26 cellular contexts compared by ENCODE assay signal in the genomic region with DNA sequence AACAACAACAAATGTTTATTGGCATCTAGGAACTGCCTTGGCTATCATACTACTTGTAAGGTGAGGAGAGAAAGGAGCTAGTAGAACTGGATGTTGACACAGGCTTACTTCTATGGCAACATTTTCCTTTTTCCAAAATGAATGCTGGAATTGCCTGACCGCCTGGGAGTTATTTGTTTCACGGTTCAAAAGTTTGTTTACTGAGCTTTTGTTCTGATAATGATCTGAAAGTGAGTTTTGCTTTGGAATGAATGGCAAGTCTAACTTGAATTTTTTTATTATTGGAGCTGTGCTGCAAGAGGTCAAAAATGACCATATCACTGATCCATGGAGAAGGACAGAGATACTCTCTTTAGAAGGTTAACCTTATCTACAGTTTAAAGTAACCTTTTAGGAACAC.
"Had no signal": no experiment of that assay in that cellular context is flagged by ENCODE, and none has a peak within 500 bp of the region (broad histone marks: within the 10 kb centered on the region; RNA-seq: fewer than 3 reads in every experiment).

No MANE protein-coding gene starts in this region.

- H3K9me3 Mint-ChIP-seq: activated CD4-positive, alpha-beta T cell treated with anti-CD3 and anti-CD28 coated beads, Interleukin-2, amount 10 ng/mL, durations not matched to agents 7 days and 5 days; activated CD8-positive, alpha-beta T cell treated with anti-CD3 and anti-CD28 coated beads for 36 hours; activated naive CD4-positive, alpha-beta T cell treated with anti-CD3 and anti-CD28 coated beads, Interleukin-2, amount 50 U/mL, for 72 hours; activated T-helper 2 cell treated with anti-CD3 and anti-CD28 coated beads, Interferon-gamma antibody, Interleukin-2, Interleukin-4, amounts not matched to agents 10 μg/mL and 5 μg/mL and 100 μg/mL, durations not matched to agents 14 hours and 24 hours and 36 hours; central memory CD8-positive, alpha-beta T cell; dendritic cell treated with granulocyte-macrophage colony-stimulating factor and Interleukin-4, amounts not matched to agents 40 ng/mL and 50 ng/mL, for 4 days; endodermal cell; nephron; stimulated activated effector memory CD8-positive, alpha-beta T cell treated with anti-CD3 and anti-CD28 coated beads, Interleukin-12 subunit alpha, Interleukin-12 subunit beta, amount 100 ng/mL, for 72 hours; T-helper 1 cell treated with Interleukin-12 subunit alpha and Interleukin-12 subunit beta and Interleukin-4 antibody, amounts not matched to agents 30 μg/mL and 1 μg/mL, for 36 hours; WTC11 had no signal

- H3K9me3 ChIP-seq: breast epithelium, esophagus squamous epithelium, neutrophil, sigmoid colon, stomach, suprapubic skin, tibial nerve had no signal

- H3K4me1 Mint-ChIP-seq: activated CD4-positive, alpha-beta T cell treated with anti-CD3 and anti-CD28 coated beads, Interleukin-2, amount 10 ng/mL, durations not matched to agents 7 days and 5 days; central memory CD8-positive, alpha-beta T cell; nephron; stimulated activated effector memory CD8-positive, alpha-beta T cell treated with anti-CD3 and anti-CD28 coated beads, Interleukin-12 subunit alpha, Interleukin-12 subunit beta, amount 100 ng/mL, for 72 hours had no signal

- DNase-seq: activated CD4-positive, alpha-beta T cell treated with anti-CD3 and anti-CD28 coated beads for 1 hour; activated CD4-positive, alpha-beta T cell treated with anti-CD3 and anti-CD28 coated beads, Interleukin-2, amount 10 ng/mL, durations not matched to agents 7 days and 5 days; activated CD8-positive, alpha-beta T cell treated with anti-CD3 and anti-CD28 coated beads for 36 hours; activated T-cell treated with anti-CD3 and anti-CD28 coated beads, Interleukin-2, amount 50 U/mL, for 48 hours; endodermal cell; esophagus squamous epithelium; foreskin melanocyte; left ventricle myocardium superior; sigmoid colon; small intestine; stimulated activated CD4-positive, alpha-beta T cell treated with anti-CD3 and anti-CD28 coated beads, Interleukin-4, amount 100 ng/mL, for 24 hours; stomach; T1000 had no signal

- H3K27ac ChIP-seq: breast epithelium, esophagus squamous epithelium, neutrophil, sigmoid colon, stomach, suprapubic skin, tibial nerve had no signal

- H3K27ac Mint-ChIP-seq: activated CD4-positive, alpha-beta T cell treated with anti-CD3 and anti-CD28 coated beads, Interleukin-2, amount 10 ng/mL, durations not matched to agents 7 days and 5 days; activated CD8-positive, alpha-beta T cell treated with anti-CD3 and anti-CD28 coated beads for 36 hours; activated naive CD4-positive, alpha-beta T cell treated with anti-CD3 and anti-CD28 coated beads, Interleukin-2, amount 50 U/mL, for 72 hours; activated T-helper 2 cell treated with anti-CD3 and anti-CD28 coated beads, Interferon-gamma antibody, Interleukin-2, Interleukin-4, amounts not matched to agents 10 μg/mL and 5 μg/mL and 100 μg/mL, durations not matched to agents 14 hours and 24 hours and 36 hours; dendritic cell treated with granulocyte-macrophage colony-stimulating factor and Interleukin-4, amounts not matched to agents 40 ng/mL and 50 ng/mL, for 4 days; endodermal cell; nephron; progenitor cell of endocrine pancreas; stimulated activated effector memory CD8-positive, alpha-beta T cell treated with anti-CD3 and anti-CD28 coated beads, Interleukin-12 subunit alpha, Interleukin-12 subunit beta, amount 100 ng/mL, for 72 hours; T-helper 1 cell treated with Interleukin-12 subunit alpha and Interleukin-12 subunit beta and Interleukin-4 antibody, amounts not matched to agents 30 μg/mL and 1 μg/mL, for 36 hours; WTC11 had no signal

- H3K27me3 ChIP-seq: breast epithelium, esophagus squamous epithelium, sigmoid colon, suprapubic skin, tibial nerve had no signal

- H3K27me3 Mint-ChIP-seq: progenitor cell of endocrine pancreas had no signal

- H3K4me3 ChIP-seq: breast epithelium, esophagus squamous epithelium, sigmoid colon, stomach, suprapubic skin, tibial nerve had no signal

- H3K36me3 ChIP-seq: breast epithelium, esophagus squamous epithelium, neutrophil, sigmoid colon, stomach, suprapubic skin, tibial nerve had no signal

- H3K36me3 Mint-ChIP-seq: activated naive CD4-positive, alpha-beta T cell treated with anti-CD3 and anti-CD28 coated beads, Interleukin-2, amount 50 U/mL, for 72 hours; stimulated activated effector memory CD8-positive, alpha-beta T cell treated with anti-CD3 and anti-CD28 coated beads, Interleukin-12 subunit alpha, Interleukin-12 subunit beta, amount 100 ng/mL, for 72 hours; WTC11 had no signal

- H3K4me3 Mint-ChIP-seq: activated CD4-positive, alpha-beta T cell treated with anti-CD3 and anti-CD28 coated beads, Interleukin-2, amount 10 ng/mL, durations not matched to agents 7 days and 5 days; activated CD8-positive, alpha-beta T cell treated with anti-CD3 and anti-CD28 coated beads for 36 hours; central memory CD8-positive, alpha-beta T cell; dendritic cell treated with granulocyte-macrophage colony-stimulating factor and Interleukin-4, amounts not matched to agents 40 ng/mL and 50 ng/mL, for 4 days; endodermal cell; nephron; stimulated activated effector memory CD8-positive, alpha-beta T cell treated with anti-CD3 and anti-CD28 coated beads, Interleukin-12 subunit alpha, Interleukin-12 subunit beta, amount 100 ng/mL, for 72 hours; T-helper 1 cell treated with Interleukin-12 subunit alpha and Interleukin-12 subunit beta and Interleukin-4 antibody, amounts not matched to agents 30 μg/mL and 1 μg/mL, for 36 hours; WTC11 had no signal

- ATAC-seq: activated CD8-positive, alpha-beta T cell treated with anti-CD3 and anti-CD28 coated beads for 36 hours; activated naive CD4-positive, alpha-beta T cell treated with anti-CD3 and anti-CD28 coated beads, Interleukin-2, amount 50 U/mL, for 72 hours; left ventricle myocardium superior; stimulated activated effector memory CD8-positive, alpha-beta T cell treated with anti-CD3 and anti-CD28 coated beads, Interleukin-12 subunit alpha, Interleukin-12 subunit beta, amount 100 ng/mL, for 72 hours; WTC11 had no signal

- H3K4me1 ChIP-seq: breast epithelium, sigmoid colon, stomach, suprapubic skin, tibial nerve had no signal
